ENCODE assay signal across 1 cellular context in genomic region chr1:17289756-17290155, GRCh38.
TF ChIP-seq lines count a peak whose summit lies in the region.

No MANE protein-coding gene starts in this region.

TF ChIP-seq in IMR-90, 13 proteins besides CTCF, POLR2A, EP300 and RAD21:
- TF ChIP-seq NFE2L2 (IDR thresholded peaks at IDR 0.05; ENCODE audit: low read depth, low read length) (no peak), MAFK (IDR thresholded peaks at IDR 0.05; ENCODE audit: low read depth, low read length) (peak; percentile 57)
